ENCODE assay signal across 29 cellular contexts in the genomic region with DNA sequence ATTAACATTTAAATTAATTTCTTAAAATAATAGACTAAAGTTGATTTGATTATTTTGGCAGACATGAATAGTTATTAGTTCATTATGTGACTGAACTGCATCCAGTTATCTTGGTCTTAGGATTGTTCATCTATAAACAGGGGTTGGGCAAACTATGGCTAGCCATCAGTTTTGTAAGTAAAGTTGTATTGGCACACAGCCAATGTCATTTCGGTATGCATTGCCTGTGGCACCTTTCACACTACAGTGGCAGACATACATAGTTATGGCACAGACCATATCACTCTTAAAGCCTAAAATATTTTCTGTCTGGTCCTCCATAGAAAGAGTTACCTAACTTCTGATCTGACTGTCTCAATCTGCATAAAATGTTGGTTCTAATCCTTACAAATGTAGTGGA. TPM values are rescaled to one million over a fixed set of nuclear protein-coding genes. Genes with fewer than 3 reads are reported as not detected.
"Had no signal": no experiment of that assay in that cellular context is flagged by ENCODE, and none has a peak within 500 bp of the region (broad histone marks: within the 10 kb centered on the region; RNA-seq: fewer than 3 reads in every experiment).

No MANE protein-coding gene starts in this region.

- H3K9me3 ChIP-seq: adrenal gland, body of pancreas, Peyer's patch, SJSA1, SK-N-SH had no signal

- ATAC-seq: activated CD8-positive, alpha-beta T cell treated with anti-CD3 and anti-CD28 coated beads for 36 hours; activated naive CD4-positive, alpha-beta T cell treated with anti-CD3 and anti-CD28 coated beads, Interleukin-2, amount 50 U/mL, for 72 hours; activated T-cell treated with anti-CD3 and anti-CD28 coated beads, Interleukin-2, amount 50 U/mL, for 72 hours; activated T-helper 17 cell treated with anti-CD3 and anti-CD28 coated beads, Interleukin-2, amount 50 U/mL, for 72 hours; body of pancreas; PC-3 had no signal

- H3K4me2 ChIP-seq: SK-N-SH had no signal

- H3K9ac ChIP-seq: SK-N-SH had no signal

- H3K27me3 ChIP-seq: adrenal gland, body of pancreas, Peyer's patch, SJSA1 had no signal

- H3K4me3 ChIP-seq: adrenal gland, body of pancreas, Peyer's patch, SJSA1 had no signal

- H3K27ac ChIP-seq: adrenal gland, body of pancreas, Peyer's patch, SJSA1, VCaP had no signal

- H3K4me1 ChIP-seq: body of pancreas, Peyer's patch, SJSA1 had no signal

- DNase-seq: activated CD4-positive, alpha-beta T cell treated with anti-CD3 and anti-CD28 coated beads, Interleukin-2, amount 10 ng/mL, durations not matched to agents 24 days and 14 days; activated CD4-positive, alpha-beta T cell treated with anti-CD3 and anti-CD28 coated beads, Interleukin-2, amount 50 U/mL, for 4 hours; activated CD4-positive, CD25-positive, alpha-beta regulatory T cell; activated CD8-positive, alpha-beta T cell treated with anti-CD3 and anti-CD28 coated beads for 36 hours; activated effector memory CD4-positive, alpha-beta T cell treated with anti-CD3 and anti-CD28 coated beads, Interleukin-2, amount 50 U/mL, for 16 hours; activated naive CD4-positive, alpha-beta T cell treated with Interleukin-2 at 50 U/mL for 16 hours; activated T-cell treated with anti-CD3 and anti-CD28 coated beads, Interleukin-2, amount 50 U/mL, for 1 hour; activated T-cell treated with anti-CD3 and anti-CD28 coated beads, Interleukin-2, amount 50 U/mL, for 72 hours; adrenal gland; body of pancreas; central memory CD4-positive, alpha-beta T cell; Karpas-422; KBM-7; NCI-H1436 treated with DMSO at 0.1 percent for 48 hours; NCI-H187 treated with DMSO at 0.1 percent for 48 hours; NCI-H226; NCI-H510A; NCI-H526; NK-92 treated with Interleukin-12 subunit alpha and Interleukin-12 subunit beta, amount 100 ng/mL, for 24 hours; PC-3; Peyer's patch; RPMI8226; SHP77 treated with DMSO at 0.1 percent for 48 hours; SK-N-SH had no signal

- H3K36me3 ChIP-seq: adrenal gland, Peyer's patch, SJSA1 had no signal

RNA-seq across cellular contexts. Expression of gene ADGRL2, which starts 27.2 kb away (rescaled TPM):
- total RNA-seq: activated CD8-positive, alpha-beta memory T cell treated with anti-CD3 and anti-CD28 coated beads for 36 hours; activated CD8-positive, alpha-beta T cell treated with anti-CD3 and anti-CD28 coated beads for 36 hours; activated naive CD4-positive, alpha-beta T cell treated with anti-CD3 and anti-CD28 coated beads, Interleukin-2, amount 50 U/mL, for 72 hours; activated T-cell treated with anti-CD3 and anti-CD28 coated beads, Interleukin-2, amount 50 U/mL, for 72 hours; activated T-helper 17 cell treated with anti-CD3 and anti-CD28 coated beads, Interleukin-2, amount 50 U/mL, for 72 hours had no signal
